Comparison of ENCODE assay signal across 8 cellular contexts in the genomic region with DNA sequence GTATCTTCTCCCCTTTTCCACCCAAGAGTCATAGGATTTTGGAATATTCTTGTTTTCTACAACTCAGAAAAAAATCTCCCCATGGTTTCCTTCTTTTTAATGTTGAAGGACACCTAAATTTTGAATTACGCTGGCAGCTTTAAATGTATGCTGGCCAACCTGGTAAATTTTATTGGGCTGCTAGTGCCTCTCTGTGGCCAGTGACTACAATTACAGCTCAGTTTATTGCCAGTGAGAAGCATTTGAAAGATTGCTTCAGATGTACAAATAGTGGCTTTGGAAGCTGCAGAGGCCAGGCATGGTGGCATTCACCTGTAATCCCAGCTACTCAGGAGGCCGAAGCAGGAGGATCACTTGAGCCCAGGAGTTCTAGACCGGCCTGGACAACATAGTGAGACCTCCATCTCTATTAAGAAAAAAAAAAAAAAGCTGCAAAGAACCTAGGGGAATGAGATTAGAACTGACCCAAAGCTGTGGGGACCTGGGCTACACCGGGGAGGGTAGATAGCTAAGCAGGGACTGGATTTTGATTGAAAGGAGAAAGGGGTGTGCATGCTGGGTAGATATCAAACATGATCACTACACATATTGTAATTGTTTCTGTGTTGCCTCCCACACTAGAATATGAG. TPM values are rescaled to one million over a fixed set of nuclear protein-coding genes. Genes with fewer than 3 reads are reported as not detected.
DNase-seq lines count a peak whose midpoint lies in the region; ATAC-seq and TF ChIP-seq lines count a peak whose summit lies in the region.

No MANE protein-coding gene starts in this region.

- CTCF ChIA-PET in OCI-LY7 (lab: Charles Lee; ENCODE audit: unreplicated experiment), result interaction anchor here (1.0 to 2.1 kb wide), 4 partner anchors 12 to 110 kb away, joined by 3 to 14 read pairs (median 4); partner anchors contain the start of gene TMEM19

- H4K20me1 ChIP-seq in OCI-LY7 (ENCODE audit: insufficient read depth, low read length), result no peaks in the 10 kb centered on the region

- ATAC-seq in GM21619 (IDR thresholded peaks at IDR 0.05; ENCODE audit: unreplicated experiment), result peak; percentile 92
- ATAC-seq in omental fat pad (ENCODE audit: low FRiP score), result peak; percentile 86

- H3K27ac ChIP-seq in OCI-LY7 (ENCODE audit: low read depth, low read length, poor library complexity, severe bottlenecking), result no peak overlapping the region

- H3K27ac Mint-ChIP-seq in activated T-helper 1 cell treated with anti-CD3 and anti-CD28 coated beads, Interleukin-12 subunit alpha, Interleukin-12 subunit beta, Interleukin-2, Interleukin-4 antibody, amounts not matched to agents 30 ng/mL and 10 ng/mL and 1 ng/mL, durations not matched to agents 14 hours and 24 hours and 36 hours, result no peak overlapping the region

- H3K79me2 ChIP-seq in OCI-LY7 (ENCODE audit: insufficient read depth, low read depth, low read length), result no peaks in the 10 kb centered on the region

- no peaks in the 10 kb centered on the region for H3K9me3 ChIP-seq in OCI-LY7 (ENCODE audit: low read length)

- no TSS peak for BruUV-seq in OCI-LY7 (replicated peaks; lab: Mats Ljungman, UMichigan)

- peaks cover 5% of the 10 kb centered on the region for H3K4me1 ChIP-seq in OCI-LY7 (ENCODE audit: insufficient read depth, low read length, poor library complexity, severe bottlenecking)

- no peaks in the 10 kb centered on the region for H3K9me3 Mint-ChIP-seq in activated T-helper 1 cell treated with anti-CD3 and anti-CD28 coated beads, Interleukin-12 subunit alpha, Interleukin-12 subunit beta, Interleukin-2, Interleukin-4 antibody, amounts not matched to agents 30 ng/mL and 10 ng/mL and 1 ng/mL, durations not matched to agents 14 hours and 24 hours and 36 hours

- POLR2A ChIA-PET in OCI-LY7 (lab: Charles Lee), result interaction anchor here (0.6 to 6.2 kb wide), 16 partner anchors 9 to 333 kb away, joined by 3 to 57 read pairs (median 4); partner anchors contain the start of genes THAP2, TMEM19 and ZFC3H1

- no peak overlapping the region for H3K4me3 ChIP-seq in OCI-LY7 (ENCODE audit: low read depth, low read length, poor library complexity, severe bottlenecking)
- H3K4me3 ChIP-seq in foreskin fibroblast (ENCODE audit: low read depth in 1 of 2, low read length in 2 of 2), result no peak overlapping the region

- peak; percentile 96 for TF ChIP-seq CTCF in OCI-LY7 (conservative IDR thresholded peaks at IDR 0.05; ENCODE audit: low read length)
- peak; percentile 49 for TF ChIP-seq CTCF in foreskin fibroblast (IDR thresholded peaks at IDR 0.05; ENCODE audit: low read depth, low read length)
- TF ChIP-seq CTCF in omental fat pad (IDR thresholded peaks at IDR 0.05), result peak in 1 of 3 donors; percentile 34

- H3K4me1 Mint-ChIP-seq in activated T-helper 1 cell treated with anti-CD3 and anti-CD28 coated beads, Interleukin-12 subunit alpha, Interleukin-12 subunit beta, Interleukin-2, Interleukin-4 antibody, amounts not matched to agents 30 ng/mL and 10 ng/mL and 1 ng/mL, durations not matched to agents 14 hours and 24 hours and 36 hours (ENCODE audit: low read depth), result no peaks in the 10 kb centered on the region

- H2AFZ ChIP-seq in OCI-LY7 (ENCODE audit: low read length), result peak overlapping the region; percentile 69; the same call in 1 of the 2 replicates

- no peak overlapping the region for H3K4me3 Mint-ChIP-seq in activated T-helper 1 cell treated with anti-CD3 and anti-CD28 coated beads, Interleukin-12 subunit alpha, Interleukin-12 subunit beta, Interleukin-2, Interleukin-4 antibody, amounts not matched to agents 30 ng/mL and 10 ng/mL and 1 ng/mL, durations not matched to agents 14 hours and 24 hours and 36 hours

- H3K36me3 ChIP-seq in OCI-LY7 (ENCODE audit: insufficient read depth, low read length), result no peaks in the 10 kb centered on the region

- intact Hi-C loops in OCI-LY7 (cut with micrococcal nuclease; ENCODE audit: unreplicated experiment), result loop anchor here (1.0 to 5.0 kb wide), 4 partner anchors 61 to 332 kb away; partner anchors contain the start of gene TMEM19
- intact Hi-C loops in activated T-helper 1 cell treated with anti-CD3 and anti-CD28 coated beads, Interleukin-12 subunit alpha, Interleukin-12 subunit beta, Interleukin-2, Interleukin-4 antibody, amounts not matched to agents 30 ng/mL and 10 ng/mL and 1 ng/mL, durations not matched to agents 14 hours and 24 hours and 36 hours (cut with micrococcal nuclease), result loop anchor here (1.0 to 2.0 kb wide), 5 partner anchors 82 to 1014 kb away; partner anchors contain the start of gene THAP2
- intact Hi-C loops in posterior vena cava (cut with DNase I), result no loop called here

- H3K27me3 Mint-ChIP-seq in activated T-helper 1 cell treated with anti-CD3 and anti-CD28 coated beads, Interleukin-12 subunit alpha, Interleukin-12 subunit beta, Interleukin-2, Interleukin-4 antibody, amounts not matched to agents 30 ng/mL and 10 ng/mL and 1 ng/mL, durations not matched to agents 14 hours and 24 hours and 36 hours (ENCODE audit: insufficient read depth), result peaks cover 36% of the 10 kb centered on the region

- no peak overlapping the region for H3K4me2 ChIP-seq in OCI-LY7 (ENCODE audit: low read length)

- no peaks in the 10 kb centered on the region for H3K36me3 Mint-ChIP-seq in activated T-helper 1 cell treated with anti-CD3 and anti-CD28 coated beads, Interleukin-12 subunit alpha, Interleukin-12 subunit beta, Interleukin-2, Interleukin-4 antibody, amounts not matched to agents 30 ng/mL and 10 ng/mL and 1 ng/mL, durations not matched to agents 14 hours and 24 hours and 36 hours (ENCODE audit: low read depth)

- no peaks in the 10 kb centered on the region for H3K9me2 ChIP-seq in OCI-LY7 (ENCODE audit: insufficient read depth, low read length)

- DNase-seq in GM04504 (ENCODE audit: low read depth) (peak; percentile 35), HUDEP-2 (lab: John Stamatoyannopoulos, UW; ENCODE audit: unreplicated experiment in 76 of 76) (peak in 53 of 76 experiments; percentile 1 to 67 (median 34)), OCI-LY7 (ENCODE audit: low spot score) (peak; percentile 84), foreskin fibroblast (peak; percentile 42 to 80), omental fat pad (ENCODE audit: low spot score) (no peak), posterior vena cava (ENCODE audit: low spot score) (no peak)
- DNase-seq in activated T-helper 1 cell treated with anti-CD3 and anti-CD28 coated beads, Interleukin-12 subunit alpha, Interleukin-12 subunit beta, Interleukin-2, Interleukin-4 antibody, amounts not matched to agents 30 ng/mL and 10 ng/mL and 1 ng/mL, durations not matched to agents 14 hours and 24 hours and 36 hours (ENCODE audit: low spot score), result peak; percentile 12

RNA-seq across cellular contexts. Expression of gene RAB21, which starts 7.6 kb away (rescaled TPM):
- 11.7 and 18.2 TPM in 2 replicates for total RNA-seq in OCI-LY7 (2014; rRNA removed; shearing (Covaris generic))
- total RNA-seq in OCI-LY7 (2022), result 46.6 and 52.8 TPM in 2 replicates
- 100 and 105 TPM in 2 replicates for total RNA-seq in activated T-helper 1 cell treated with anti-CD3 and anti-CD28 coated beads, Interleukin-12 subunit alpha, Interleukin-12 subunit beta, Interleukin-2, Interleukin-4 antibody, amounts not matched to agents 30 ng/mL and 10 ng/mL and 1 ng/mL, durations not matched to agents 14 hours and 24 hours and 36 hours
- 10 to 100 TPM; 12.9 to 49.5 (median 33.1) TPM for total RNA-seq in omental fat pad
- total RNA-seq in posterior vena cava, result 100 to 1,000 TPM in 1 of 2 donors, 10 to 100 TPM in 1; 90.8 to 103 TPM

Comparison
In these comparisons a context has a peak if more than half of its experiments do, and no peak if none do; other contexts are left out.
1. DNase-seq: peak in GM04504 (single experiment), HUDEP-2 (53 of 76), OCI-LY7 (single experiment), activated T-helper 1 cell treated with anti-CD3 and anti-CD28 coated beads, Interleukin-12 subunit alpha, Interleukin-12 subunit beta, Interleukin-2, Interleukin-4 antibody, amounts not matched to agents 30 ng/mL and 10 ng/mL and 1 ng/mL, durations not matched to agents 14 hours and 24 hours and 36 hours (single experiment) and foreskin fibroblast (2 of 2); none in omental fat pad (single experiment) and posterior vena cava (single experiment).
2. intact Hi-C loops: an anchor here in OCI-LY7 (1.0 to 5.0 kb wide) and activated T-helper 1 cell treated with anti-CD3 and anti-CD28 coated beads, Interleukin-12 subunit alpha, Interleukin-12 subunit beta, Interleukin-2, Interleukin-4 antibody, amounts not matched to agents 30 ng/mL and 10 ng/mL and 1 ng/mL, durations not matched to agents 14 hours and 24 hours and 36 hours (1.0 to 2.0 kb wide); none called in posterior vena cava.